22 cellular contexts compared by ENCODE assay signal in the genomic region with DNA sequence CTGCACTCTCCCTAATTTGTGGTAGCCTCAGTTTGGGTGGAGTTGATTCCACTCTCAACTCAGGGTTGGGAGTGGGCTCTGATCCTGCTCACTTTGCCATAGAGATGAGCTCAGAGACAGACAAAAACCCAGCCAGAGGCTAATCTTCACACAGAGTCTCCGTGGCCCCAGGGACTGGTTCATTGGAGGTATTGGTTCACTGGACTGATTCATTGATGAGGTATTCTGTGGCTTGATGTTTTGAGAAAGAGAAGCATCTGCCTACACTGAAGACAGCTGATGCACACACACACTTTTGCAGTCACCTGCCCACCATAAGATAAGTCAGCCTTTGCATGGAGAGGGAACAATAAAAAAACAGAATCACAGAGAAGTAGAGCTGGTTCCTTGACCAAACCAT.
DNase-seq lines count a peak whose midpoint lies in the region; ATAC-seq, FAIRE-seq and TF ChIP-seq lines count a peak whose summit lies in the region.
"Had no signal": no experiment of that assay in that cellular context is flagged by ENCODE, and none has a peak within 500 bp of the region (broad histone marks: within the 10 kb centered on the region; RNA-seq: fewer than 3 reads in every experiment).

No MANE protein-coding gene starts in this region.

- H3K14ac ChIP-seq in trophoblast cell (ENCODE audit: low read length), result peak overlapping the region; percentile 7

- ATAC-seq in HG02840 (IDR thresholded peaks at IDR 0.05; ENCODE audit: low FRiP score, unreplicated experiment), result no peak
- no peak for ATAC-seq in HG03280 (IDR thresholded peaks at IDR 0.05; ENCODE audit: unreplicated experiment)
- ATAC-seq in GM19351 (IDR thresholded peaks at IDR 0.05; ENCODE audit: unreplicated experiment), result no peak

- no peaks in the 10 kb centered on the region for H3K36me3 ChIP-seq in mammary epithelial cell (ENCODE audit: insufficient read depth, low read length)
- no peaks in the 10 kb centered on the region for H3K36me3 ChIP-seq in keratinocyte (ENCODE audit: control insufficient read depth in 2 of 2, extremely low read depth in 1 of 2, insufficient read depth in 2 of 2, low read length in 2 of 2)
- H3K36me3 ChIP-seq in trophoblast cell (ENCODE audit: control insufficient read depth in 1 of 2, insufficient read depth in 2 of 2, low read length in 2 of 2), result no peaks in the 10 kb centered on the region

- no peak overlapping the region for H4K8ac ChIP-seq in trophoblast cell (ENCODE audit: low read depth, low read length)

- H2BK12ac ChIP-seq in trophoblast cell (ENCODE audit: low read length), result no peak overlapping the region

- no peak for FAIRE-seq in keratinocyte (lab: Jason Lieb, UNC)
- FAIRE-seq: A204.1, D721Med, G401.6, GM12891, GM19239, H54, HTR-8/SVneo had no signal

- DNase-seq in mammary epithelial cell (peak; percentile 77), epithelial cell of esophagus (ENCODE audit: low read depth) (peak; percentile 83), keratinocyte (ENCODE audit: low read depth, low spot score) (peak; percentile 84), trophoblast cell (peak; percentile 77 to 79), T-helper 9 cell (no peak)
- DNase-seq: ACHN; Caco-2; CD4-positive, alpha-beta T cell; GM23248; HCEC 1CT; IMR-90 had no signal

- no peak overlapping the region for H2BK120ac ChIP-seq in trophoblast cell (ENCODE audit: insufficient read depth, low read length, poor library complexity)

- CTCF ChIA-PET in mammary epithelial cell (lab: Charles Lee; ENCODE audit: low non-redundant PET), result interaction anchor here (1.0 kb wide), 1 partner anchor 182 kb away, joined by 4 read pairs; no protein-coding TSS in a partner anchor

- peak overlapping the region; percentile 63 for H3K9ac ChIP-seq in mammary epithelial cell (ENCODE audit: insufficient read depth, low read length)
- H3K9ac ChIP-seq in keratinocyte (ENCODE audit: control insufficient read depth, extremely low read depth, insufficient read depth, low read length), result peak overlapping the region; percentile 72
- H3K9ac ChIP-seq in trophoblast cell (ENCODE audit: low read length), result no peak overlapping the region
- H3K9ac ChIP-seq: GM23248 had no signal

- no peak for TF ChIP-seq CTCF in mammary epithelial cell (conservative IDR thresholded peaks at IDR 0.05 in 1 of 2, IDR thresholded peaks at IDR 0.05 in 1 of 2; ENCODE audit: extremely low read depth in 1 of 2, insufficient read depth in 1 of 2, low read depth in 1 of 2, low read length in 2 of 2)
- no peak for TF ChIP-seq CTCF in epithelial cell of esophagus (IDR thresholded peaks at IDR 0.05; ENCODE audit: insufficient read depth, low read depth, low read length, missing control alignments)
- no peak for TF ChIP-seq CTCF in keratinocyte (optimal IDR thresholded peaks at IDR 0.05 in 1 of 3, IDR thresholded peaks at IDR 0.05 in 1 of 3, conservative IDR thresholded peaks at IDR 0.05 in 1 of 3; ENCODE audit: extremely low read depth in 1 of 3, insufficient read depth in 2 of 3, low read length in 3 of 3)

- H3K18ac ChIP-seq in trophoblast cell (ENCODE audit: low read length), result no peak overlapping the region

- WGBS in mammary epithelial cell (ENCODE audit: low coverage, missing lambda C conversion rate), result no CpG with 5 or more reads among the region's 1 CpG
- WGBS in trophoblast cell (ENCODE audit: extremely low coverage, insufficient coverage, insufficient read length), result no CpG with 5 or more reads among the region's 1 CpG

- H3K4me1 ChIP-seq in mammary epithelial cell (ENCODE audit: insufficient read depth, low read length) (peaks cover 29% of the 10 kb centered on the region), keratinocyte (ENCODE audit: control insufficient read depth, extremely low read depth, insufficient read depth, low read length) (peaks cover 25% of the 10 kb centered on the region), trophoblast cell (ENCODE audit: control insufficient read depth in 1 of 2, insufficient read depth in 2 of 2, low read length in 2 of 2) (peaks cover 14 to 19% of the 10 kb centered on the region in 2 experiments)
- H3K4me1 ChIP-seq: Caco-2 had no signal

- H2AFZ ChIP-seq in mammary epithelial cell (ENCODE audit: low read depth, low read length) (peak overlapping the region; percentile 86), keratinocyte (ENCODE audit: control insufficient read depth, low read length) (peak overlapping the region; percentile 94), trophoblast cell (ENCODE audit: insufficient read depth, low read length, poor library complexity) (no peak overlapping the region)
- H2AFZ ChIP-seq: GM23248 had no signal

- H3K4me2 ChIP-seq in mammary epithelial cell (ENCODE audit: insufficient read depth, low read depth, low read length) (peak overlapping the region; percentile 77), keratinocyte (ENCODE audit: control insufficient read depth, extremely low read depth, insufficient read depth, low read depth, low read length) (peak overlapping the region; percentile 88), trophoblast cell (ENCODE audit: low read length) (peak overlapping the region; percentile 24)

- no peaks in the 10 kb centered on the region for H3K9me1 ChIP-seq in keratinocyte (ENCODE audit: control insufficient read depth, extremely low read depth, insufficient read depth, low read length)

- H3K9me3 ChIP-seq in mammary epithelial cell (replicated peaks; ENCODE audit: insufficient read depth, low read length), result no peaks in the 10 kb centered on the region
- no peaks in the 10 kb centered on the region for H3K9me3 ChIP-seq in keratinocyte (ENCODE audit: control insufficient read depth, low read depth, low read length)
- peaks cover 7% of the 10 kb centered on the region for H3K9me3 ChIP-seq in trophoblast cell (ENCODE audit: insufficient read depth, low read depth, low read length)
- H3K9me3 ChIP-seq: Caco-2 had no signal

- dilution Hi-C loops in mammary epithelial cell (cut with HindIII; ENCODE audit: low sequenced_read_pairs) (no loop called here), keratinocyte (cut with MboI; ENCODE audit: extremely low pct_ligation_motif_present, low sequenced_read_pairs) (no loop called here)

- H2BK5ac ChIP-seq in trophoblast cell (ENCODE audit: low read depth, low read length, poor library complexity), result no peak overlapping the region

- no peaks in the 10 kb centered on the region for H3K79me2 ChIP-seq in mammary epithelial cell (ENCODE audit: insufficient read depth, low read length)
- no peaks in the 10 kb centered on the region for H3K79me2 ChIP-seq in keratinocyte (ENCODE audit: control insufficient read depth, insufficient read depth, low read length)
- no peaks in the 10 kb centered on the region for H3K79me2 ChIP-seq in trophoblast cell (ENCODE audit: control insufficient read depth, insufficient read depth, low read length, poor library complexity)

- H3K4me3 ChIP-seq in mammary epithelial cell (replicated peaks in 1 of 3; ENCODE audit: insufficient read depth in 1 of 3, low read depth in 2 of 3, low read length in 3 of 3) (peak overlapping the region; percentile 13 to 32 (median 24)), epithelial cell of esophagus (ENCODE audit: low read length) (no peak overlapping the region), keratinocyte (ENCODE audit: control insufficient read depth in 2 of 3, extremely low read depth in 1 of 3, insufficient read depth in 2 of 3, low read depth in 1 of 3, low read length in 3 of 3) (peak overlapping the region in 2 of 3 experiments; percentile 34 to 62), trophoblast cell (ENCODE audit: low read depth, low read length) (no peak overlapping the region)
- H3K4me3 ChIP-seq: GM23248 had no signal

- intact Hi-C loops in mammary epithelial cell (cut with micrococcal nuclease), result loop anchor here (5.0 kb wide), 2 partner anchors 186 to 936 kb away; partner anchors contain the start of genes AJAP1 and C1orf174

- H3K4ac ChIP-seq in trophoblast cell (ENCODE audit: low read depth, low read length), result no peak overlapping the region

- H4K20me1 ChIP-seq in mammary epithelial cell (ENCODE audit: insufficient read depth, low read length) (no peaks in the 10 kb centered on the region), keratinocyte (ENCODE audit: control insufficient read depth, extremely low read depth, insufficient read depth, low read length) (no peaks in the 10 kb centered on the region)

- H4K91ac ChIP-seq in trophoblast cell (ENCODE audit: low read depth, low read length), result no peak overlapping the region

- peak overlapping the region; percentile 91 for H3K27ac ChIP-seq in mammary epithelial cell (ENCODE audit: insufficient read depth, low read depth, low read length)
- peak overlapping the region; percentile 93 for H3K27ac ChIP-seq in keratinocyte (ENCODE audit: control insufficient read depth, insufficient read depth, low read length)
- peak overlapping the region; percentile 44 for H3K27ac ChIP-seq in trophoblast cell (ENCODE audit: low read depth, low read length)
- H3K27ac ChIP-seq: C4-2B, GM23248 had no signal

- no peak overlapping the region for H2AK5ac ChIP-seq in trophoblast cell (ENCODE audit: low read length)

- no peak overlapping the region for H3K23ac ChIP-seq in trophoblast cell (ENCODE audit: low read length)

- TSS peak; percentile 62 for BruUV-seq in mammary epithelial cell (replicated peaks; lab: Mats Ljungman, UMichigan)

- H3K79me1 ChIP-seq in trophoblast cell (ENCODE audit: low read length), result no peaks in the 10 kb centered on the region

- no peaks in the 10 kb centered on the region for H3K27me3 ChIP-seq in mammary epithelial cell (ENCODE audit: insufficient read depth, low read length)
- H3K27me3 ChIP-seq in keratinocyte (ENCODE audit: control insufficient read depth, extremely low read depth, insufficient read depth, low read length), result no peaks in the 10 kb centered on the region
- no peaks in the 10 kb centered on the region for H3K27me3 ChIP-seq in trophoblast cell (ENCODE audit: insufficient read depth, low read length)

- in situ Hi-C loops in mammary epithelial cell (cut with MboI; ENCODE audit: low sequenced_read_pairs in 2 of 2), result no loop called here

- H4K12ac ChIP-seq in trophoblast cell (ENCODE audit: low read depth, low read length), result no peak overlapping the region

Comparison
In these comparisons a context has a peak if more than half of its experiments do, and no peak if none do; other contexts are left out.
1. H3K4me2 ChIP-seq: peak in every context shown above with its lines; median percentile 88 in keratinocyte; 77 in mammary epithelial cell; 24 in trophoblast cell.
2. H3K4me3 ChIP-seq: peak in mammary epithelial cell (3 of 3) and keratinocyte (2 of 3); none in epithelial cell of esophagus (single experiment) and trophoblast cell (single experiment).
3. Peak in every context shown above with its lines, with median percentiles within 50 percentile points of each other: H3K27ac ChIP-seq.